ENCODE assay signal across 16 cellular contexts in genomic region chr3:178382388-178383061, GRCh38.
A peak's percentile ranks its signal among the peaks of the same experiment; 100 is the strongest.
DNase-seq lines count a peak whose midpoint lies in the region; ATAC-seq and TF ChIP-seq lines count a peak whose summit lies in the region.
"Had no signal": no experiment of that assay in that cellular context is flagged by ENCODE, and none has a peak within 500 bp of the region (broad histone marks: within the 10 kb centered on the region; RNA-seq: fewer than 3 reads in every experiment).

No MANE protein-coding gene starts in this region.

- ATAC-seq in GM19452 (IDR thresholded peaks at IDR 0.05; ENCODE audit: unreplicated experiment) (no peak), GM21619 (IDR thresholded peaks at IDR 0.05; ENCODE audit: unreplicated experiment) (no peak), HG03139 (IDR thresholded peaks at IDR 0.05; ENCODE audit: unreplicated experiment) (no peak)
- ATAC-seq: sciatic nerve had no signal

- H3K9me3 Mint-ChIP-seq in mesothelial cell of epicardium, result peaks cover 12% of the 10 kb centered on the region
- H3K9me3 Mint-ChIP-seq: activated CD4-positive, alpha-beta memory T cell treated with anti-CD3 and anti-CD28 coated beads, Interleukin-2, amount 10 ng/mL, durations not matched to agents 7 days and 5 days; T-helper 1 cell treated with Interleukin-12 subunit alpha and Interleukin-12 subunit beta and Interleukin-4 antibody, amounts not matched to agents 30 μg/mL and 1 μg/mL, for 36 hours; type B pancreatic cell had no signal

- no peak overlapping the region for H3K4me3 Mint-ChIP-seq in mesothelial cell of epicardium
- H3K4me3 Mint-ChIP-seq: activated CD4-positive, alpha-beta memory T cell treated with anti-CD3 and anti-CD28 coated beads, Interleukin-2, amount 10 ng/mL, durations not matched to agents 7 days and 5 days; T-helper 1 cell treated with Interleukin-12 subunit alpha and Interleukin-12 subunit beta and Interleukin-4 antibody, amounts not matched to agents 30 μg/mL and 1 μg/mL, for 36 hours; type B pancreatic cell had no signal

- peak overlapping the region; percentile 75 for H3K27ac Mint-ChIP-seq in mesothelial cell of epicardium
- H3K27ac Mint-ChIP-seq: activated CD4-positive, alpha-beta memory T cell treated with anti-CD3 and anti-CD28 coated beads, Interleukin-2, amount 10 ng/mL, durations not matched to agents 7 days and 5 days; T-helper 1 cell treated with Interleukin-12 subunit alpha and Interleukin-12 subunit beta and Interleukin-4 antibody, amounts not matched to agents 30 μg/mL and 1 μg/mL, for 36 hours; type B pancreatic cell had no signal

- no peaks in the 10 kb centered on the region for H3K27me3 Mint-ChIP-seq in mesothelial cell of epicardium (ENCODE audit: low read depth)
- H3K27me3 Mint-ChIP-seq: type B pancreatic cell had no signal

- H3K36me3 Mint-ChIP-seq in mesothelial cell of epicardium, result peaks cover 9% of the 10 kb centered on the region
- H3K36me3 Mint-ChIP-seq: type B pancreatic cell had no signal

- TF ChIP-seq CTCF in AG09319 (IDR thresholded peaks at IDR 0.05; ENCODE audit: low read depth, low read length), result no peak
- TF ChIP-seq CTCF in LNCaP clone FGC (IDR thresholded peaks at IDR 0.05; ENCODE audit: control insufficient read depth, extremely low read depth, insufficient read depth), result no peak
- no peak for TF ChIP-seq CTCF in mesothelial cell of epicardium (IDR thresholded peaks at IDR 0.05; ENCODE audit: unreplicated experiment)

- no peak overlapping the region for H3K4me3 ChIP-seq in LNCaP clone FGC (ENCODE audit: low read depth, low read length)

- H3K4me1 Mint-ChIP-seq in mesothelial cell of epicardium, result peaks cover 60% of the 10 kb centered on the region

- DNase-seq in AG09319 (ENCODE audit: extremely low read depth, low read depth), result peak; percentile 96
- DNase-seq in LNCaP clone FGC (ENCODE audit: low read depth), result peak; percentile 76
- DNase-seq in cerebellar cortex (ENCODE audit: low spot score), result peak; percentile 59
- no peak for DNase-seq in mesothelial cell of epicardium (ENCODE audit: low spot score in 2 of 2, unreplicated experiment in 2 of 2)
- no peak for DNase-seq in NCI-H187 (lab: John Stamatoyannopoulos, UW)
- DNase-seq: activated CD4-positive, alpha-beta memory T cell treated with anti-CD3 and anti-CD28 coated beads, Interleukin-2, amount 10 ng/mL, durations not matched to agents 7 days and 5 days; activated naive CD4-positive, alpha-beta T cell treated with anti-CD3 and anti-CD28 coated beads, Interleukin-2, amount 50 U/mL, for 16 hours; KBM-7; NCI-H2081 treated with DMSO at 0.1 percent for 48 hours; NK-92 treated with Interleukin-12 subunit alpha and Interleukin-12 subunit beta, amount 100 ng/mL, for 24 hours had no signal

Comparison
In these comparisons a context has a peak if more than half of its experiments do, and no peak if none do; other contexts are left out.
1. DNase-seq: peak in AG09319 (single experiment), LNCaP clone FGC (single experiment) and cerebellar cortex (single experiment); none in mesothelial cell of epicardium (0 of 2) and NCI-H187 (0 of 2).